18 cellular contexts compared by ENCODE assay signal in the genomic region with DNA sequence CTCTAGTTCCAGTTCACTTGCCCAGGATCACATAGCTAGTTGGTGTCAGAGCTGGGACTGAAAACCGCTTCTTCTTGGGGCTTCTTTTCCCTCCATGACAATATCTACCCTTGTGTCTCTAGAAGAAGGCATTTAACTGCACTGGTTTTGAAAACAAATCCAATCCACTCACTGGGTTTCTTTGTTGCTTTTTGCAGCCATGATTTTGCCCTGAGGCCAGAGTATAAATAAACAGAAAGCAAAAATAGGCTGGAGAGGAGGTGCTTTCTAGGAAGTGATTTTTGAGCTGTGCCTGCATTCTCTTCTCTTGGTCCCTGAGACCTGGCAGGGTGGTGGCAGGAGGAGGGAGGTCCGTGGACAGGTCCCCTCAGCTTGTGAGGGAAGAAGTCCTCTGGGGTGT.
"Had no signal": no experiment of that assay in that cellular context is flagged by ENCODE, and none has a peak within 500 bp of the region (broad histone marks: within the 10 kb centered on the region; RNA-seq: fewer than 3 reads in every experiment).

No MANE protein-coding gene starts in this region.

- ATAC-seq: activated CD8-positive, alpha-beta T cell treated with anti-CD3 and anti-CD28 coated beads, Interleukin-2, amount 10 ng/mL, durations not matched to agents 7 days and 5 days; heart right ventricle; lower lobe of right lung; naive thymus-derived CD4-positive, alpha-beta T cell; sciatic nerve; stimulated activated effector memory CD8-positive, alpha-beta T cell treated with anti-CD3 and anti-CD28 coated beads, Interleukin-12 subunit alpha, Interleukin-12 subunit beta, amount 100 ng/mL, for 72 hours; stimulated activated naive CD8-positive, alpha-beta T cell treated with anti-CD3 and anti-CD28 coated beads, Interleukin-15, amount 100 ng/mL, for 72 hours had no signal

- H3K9me3 ChIP-seq: lower lobe of right lung, tibial nerve had no signal

- H3K4me1 ChIP-seq: tibial nerve had no signal

- H3K4me3 ChIP-seq: heart right ventricle, lower lobe of right lung, tibial nerve had no signal

- DNase-seq: activated CD4-positive, alpha-beta T cell treated with anti-CD3 and anti-CD28 coated beads for 1 hour; activated CD4-positive, alpha-beta T cell treated with anti-CD3 and anti-CD28 coated beads, Interleukin-2, amount 50 U/mL, for 1 hour; activated CD8-positive, alpha-beta T cell treated with anti-CD3 and anti-CD28 coated beads, Interleukin-2, amount 10 ng/mL, durations not matched to agents 7 days and 5 days; activated gamma-delta T cell treated with Interleukin-2 at 50 U/mL for 16 hours; aorta; dermis blood vessel endothelial cell; effector CD8-positive, alpha-beta T cell; heart right ventricle; kidney; lower lobe of right lung; naive thymus-derived CD4-positive, alpha-beta T cell; posterior cingulate gyrus; small intestine; stimulated activated CD4-positive, alpha-beta T cell treated with anti-CD3 and anti-CD28 coated beads, Interleukin-2, amount 100 ng/mL, for 24 hours; stimulated activated naive CD8-positive, alpha-beta T cell treated with anti-CD3 and anti-CD28 coated beads, Interleukin-15, amount 100 ng/mL, for 72 hours had no signal

- H3K36me3 ChIP-seq: heart right ventricle, lower lobe of right lung, tibial nerve had no signal

- H3K27ac ChIP-seq: heart right ventricle, lower lobe of right lung, tibial nerve had no signal

- H3K27me3 ChIP-seq: heart right ventricle, tibial nerve had no signal
